14 cellular contexts compared by ENCODE assay signal in genomic region chr10:11435621-11436020, GRCh38.
"Had no signal": no experiment of that assay in that cellular context is flagged by ENCODE, and none has a peak within 500 bp of the region (broad histone marks: within the 10 kb centered on the region; RNA-seq: fewer than 3 reads in every experiment).

No MANE protein-coding gene starts in this region.

- H3K4me1 ChIP-seq: ascending aorta had no signal

- H3K27ac ChIP-seq: ascending aorta, skin epidermis had no signal

- H3K36me3 ChIP-seq: ascending aorta had no signal

- H3K4me3 ChIP-seq: ascending aorta, skin epidermis had no signal

- H3K27me3 ChIP-seq: ascending aorta had no signal

- H3K9me3 ChIP-seq: ascending aorta had no signal

- DNase-seq: activated CD4-positive, alpha-beta T cell treated with anti-CD3 and anti-CD28 coated beads, Interleukin-2, amount 50 U/mL, for 1 hour; activated naive CD4-positive, alpha-beta T cell treated with anti-CD3 and anti-CD28 coated beads for 36 hours; activated T-cell treated with anti-CD3 and anti-CD28 coated beads, Interleukin-2, amount 50 U/mL, for 1 hour; hippocampal formation; occipital lobe; right cardiac atrium; stimulated activated CD4-positive, alpha-beta T cell treated with anti-CD3 and anti-CD28 coated beads, Interleukin-4, amount 100 ng/mL, for 4 hours; stimulated activated CD8-positive, alpha-beta memory T cell treated with anti-CD3 and anti-CD28 coated beads, Interleukin-4, amount 100 ng/mL, for 48 hours; stimulated activated naive CD4-positive, alpha-beta T cell treated with Interleukin-2 at 50 U/mL for 16 hours; T-cell; T-helper 9 cell; trophoblast cell had no signal
